Comparison of ENCODE assay signal across 16 cellular contexts in genomic region chr9:132898043-132898442, GRCh38. TPM values are rescaled to one million over a fixed set of nuclear protein-coding genes. Genes with fewer than 3 reads are reported as not detected.
DNase-seq lines count a peak whose midpoint lies in the region; ATAC-seq and TF ChIP-seq lines count a peak whose summit lies in the region.
"Had no signal": no experiment of that assay in that cellular context is flagged by ENCODE, and none has a peak within 500 bp of the region (broad histone marks: within the 10 kb centered on the region; RNA-seq: fewer than 3 reads in every experiment).

No MANE protein-coding gene starts in this region.

- no peak overlapping the region for H3K4me3 Mint-ChIP-seq in T-helper 2 cell treated with Interferon-gamma antibody and Interleukin-4, amounts not matched to agents 5 μg/mL and 100 μg/mL, for 36 hours
- no peak overlapping the region for H3K4me3 Mint-ChIP-seq in nephron progenitor cell
- H3K4me3 Mint-ChIP-seq in activated T-cell treated with anti-CD3 and anti-CD28 coated beads, Interleukin-2, amount 50 U/mL, for 72 hours: no peak overlapping the region
- H3K4me3 Mint-ChIP-seq: CD4-positive, CD25-positive, alpha-beta regulatory T cell; H9 had no signal

- no peaks in the 10 kb centered on the region for H3K9me3 Mint-ChIP-seq in T-helper 2 cell treated with Interferon-gamma antibody and Interleukin-4, amounts not matched to agents 5 μg/mL and 100 μg/mL, for 36 hours
- no peaks in the 10 kb centered on the region for H3K9me3 Mint-ChIP-seq in nephron progenitor cell
- no peaks in the 10 kb centered on the region for H3K9me3 Mint-ChIP-seq in activated T-cell treated with anti-CD3 and anti-CD28 coated beads, Interleukin-2, amount 50 U/mL, for 72 hours
- H3K9me3 Mint-ChIP-seq: CD4-positive, CD25-positive, alpha-beta regulatory T cell; H9 had no signal

- H3K4me1 Mint-ChIP-seq in T-helper 2 cell treated with Interferon-gamma antibody and Interleukin-4, amounts not matched to agents 5 μg/mL and 100 μg/mL, for 36 hours (ENCODE audit: low read depth): peaks cover 6% of the 10 kb centered on the region
- H3K4me1 Mint-ChIP-seq in nephron progenitor cell: no peaks in the 10 kb centered on the region
- peaks cover 11% of the 10 kb centered on the region for H3K4me1 Mint-ChIP-seq in activated T-cell treated with anti-CD3 and anti-CD28 coated beads, Interleukin-2, amount 50 U/mL, for 72 hours (ENCODE audit: low read depth)

- H3K4me3 ChIP-seq in foreskin fibroblast (ENCODE audit: low read depth in 1 of 2, low read length in 2 of 2): no peak overlapping the region
- H3K4me3 ChIP-seq: BLaER1 treated with 17β-estradiol and CSF1 and Interleukin-3, amounts not matched to agents 10 nM and 100 nM had no signal

- no peaks in the 10 kb centered on the region for H3K27me3 Mint-ChIP-seq in T-helper 2 cell treated with Interferon-gamma antibody and Interleukin-4, amounts not matched to agents 5 μg/mL and 100 μg/mL, for 36 hours (ENCODE audit: low read depth)
- no peaks in the 10 kb centered on the region for H3K27me3 Mint-ChIP-seq in nephron progenitor cell (ENCODE audit: low read depth, poor library complexity)
- H3K27me3 Mint-ChIP-seq in activated T-cell treated with anti-CD3 and anti-CD28 coated beads, Interleukin-2, amount 50 U/mL, for 72 hours (ENCODE audit: low read depth): no peaks in the 10 kb centered on the region
- H3K27me3 Mint-ChIP-seq: CD4-positive, CD25-positive, alpha-beta regulatory T cell had no signal

- TF ChIP-seq CTCF in nephron progenitor cell (IDR thresholded peaks at IDR 0.05): no peak
- no peak for TF ChIP-seq CTCF in foreskin fibroblast (IDR thresholded peaks at IDR 0.05; ENCODE audit: low read depth, low read length)

- peak overlapping the region; percentile 22 for H3K27ac Mint-ChIP-seq in T-helper 2 cell treated with Interferon-gamma antibody and Interleukin-4, amounts not matched to agents 5 μg/mL and 100 μg/mL, for 36 hours
- peak overlapping the region; percentile 86 for H3K27ac Mint-ChIP-seq in nephron progenitor cell
- no peak overlapping the region for H3K27ac Mint-ChIP-seq in activated T-cell treated with anti-CD3 and anti-CD28 coated beads, Interleukin-2, amount 50 U/mL, for 72 hours
- H3K27ac Mint-ChIP-seq: H9 had no signal

- ATAC-seq in activated T-cell treated with anti-CD3 and anti-CD28 coated beads, Interleukin-2, amount 50 U/mL, for 72 hours (replicated peaks in 1 of 2): no peak

- no peak for DNase-seq in T-helper 2 cell treated with Interferon-gamma antibody and Interleukin-4, amounts not matched to agents 5 μg/mL and 100 μg/mL, for 36 hours (ENCODE audit: low spot score)
- DNase-seq in T-helper 2 cell (no peak), cerebellar cortex (ENCODE audit: low spot score) (peak; percentile 90), nephron progenitor cell (no peak), HuH-7 (ENCODE audit: low spot score) (no peak), NCI-H1092 (lab: John Stamatoyannopoulos, UW) (no peak), foreskin fibroblast (no peak)
- DNase-seq in activated T-cell treated with anti-CD3 and anti-CD28 coated beads, Interleukin-2, amount 50 U/mL, for 72 hours: no peak
- DNase-seq: 8988T; AML-193; CD4-positive, CD25-positive, alpha-beta regulatory T cell; DMS79; GOT3; H9 had no signal

- H3K36me3 Mint-ChIP-seq in T-helper 2 cell treated with Interferon-gamma antibody and Interleukin-4, amounts not matched to agents 5 μg/mL and 100 μg/mL, for 36 hours (ENCODE audit: low read depth): peaks cover 32% of the 10 kb centered on the region
- H3K36me3 Mint-ChIP-seq in nephron progenitor cell (ENCODE audit: low read depth): peaks cover 54% of the 10 kb centered on the region
- peaks cover 2 to 3% of the 10 kb centered on the region in 2 donors for H3K36me3 Mint-ChIP-seq in activated T-cell treated with anti-CD3 and anti-CD28 coated beads, Interleukin-2, amount 50 U/mL, for 72 hours (ENCODE audit: insufficient read depth in 2 of 2)

RNA-seq across cellular contexts. Expression of gene SPACA9, which starts 19.3 kb away (rescaled TPM):
- total RNA-seq in activated T-cell treated with anti-CD3 and anti-CD28 coated beads, Interleukin-2, amount 50 U/mL, for 72 hours: 1 to 10 TPM; 5.2 to 5.8 TPM

RNA-seq across cellular contexts. Expression of gene AK8, which starts 20.0 kb away (rescaled TPM):
- total RNA-seq in activated T-cell treated with anti-CD3 and anti-CD28 coated beads, Interleukin-2, amount 50 U/mL, for 72 hours: under 1 TPM; 0.24 to 0.63 TPM
- total RNA-seq: CD4-positive, CD25-positive, alpha-beta regulatory T cell; HT1080 had no signal

RNA-seq across cellular contexts. Expression of gene TSC1, which starts 46.4 kb away (rescaled TPM):
- 10 to 100 TPM; 28.8 to 30.2 TPM for total RNA-seq in activated T-cell treated with anti-CD3 and anti-CD28 coated beads, Interleukin-2, amount 50 U/mL, for 72 hours
